Comparison of ENCODE assay signal across 20 cellular contexts in genomic region chr11:95727630-95728029, GRCh38.
DNase-seq lines count a peak whose midpoint lies in the region; TF ChIP-seq lines count a peak whose summit lies in the region.
"Had no signal": no experiment of that assay in that cellular context is flagged by ENCODE, and none has a peak within 500 bp of the region (broad histone marks: within the 10 kb centered on the region; RNA-seq: fewer than 3 reads in every experiment).

No MANE protein-coding gene starts in this region.

- TF ChIP-seq POLR2A in prostate gland (IDR thresholded peaks at IDR 0.05): no peak

- 38% methylated on average over 6 of the region's 6 CpGs for WGBS in prostate gland

- no peaks in the 10 kb centered on the region for H3K79me2 ChIP-seq in neural cell (replicated peaks; ENCODE audit: insufficient read depth, low read length)

- H3K36me3 ChIP-seq in H7 (replicated peaks; ENCODE audit: control insufficient read depth, insufficient read depth, low read length): no peaks in the 10 kb centered on the region
- no peaks in the 10 kb centered on the region for H3K36me3 ChIP-seq in neural cell (ENCODE audit: insufficient read depth, low read length)
- H3K36me3 ChIP-seq in tibial artery: no peaks in the 10 kb centered on the region
- no peaks in the 10 kb centered on the region for H3K36me3 ChIP-seq in prostate gland
- H3K36me3 ChIP-seq: BLaER1, MG63, Peyer's patch had no signal

- no peaks in the 10 kb centered on the region for H3K9me3 ChIP-seq in neural cell (ENCODE audit: low read length)
- H3K9me3 ChIP-seq in tibial artery: no peaks in the 10 kb centered on the region
- H3K9me3 ChIP-seq in prostate gland: no peaks in the 10 kb centered on the region
- H3K9me3 ChIP-seq: BLaER1, MG63, Peyer's patch had no signal

- TF ChIP-seq RAD21 in neural cell (conservative IDR thresholded peaks at IDR 0.05): no peak

- H3K27me3 ChIP-seq in H7 (ENCODE audit: control insufficient read depth, insufficient read depth, low read length) (no peaks in the 10 kb centered on the region), neural cell (ENCODE audit: insufficient read depth, low read depth, low read length) (no peaks in the 10 kb centered on the region), tibial artery (no peaks in the 10 kb centered on the region), prostate gland (replicated peaks; ENCODE audit: insufficient read depth) (no peaks in the 10 kb centered on the region)
- H3K27me3 ChIP-seq: BLaER1, Peyer's patch had no signal

- H3K9me2 ChIP-seq in neural cell (ENCODE audit: insufficient read depth, low read length): no peaks in the 10 kb centered on the region

- no peaks in the 10 kb centered on the region for H3F3A ChIP-seq in neural cell (ENCODE audit: insufficient read depth, low read length, poor library complexity, severe bottlenecking)

- H3K4me3 ChIP-seq in H7 (ENCODE audit: insufficient read depth, low read depth, low read length) (no peak overlapping the region), neural cell (ENCODE audit: low read length) (no peak overlapping the region), tibial artery (peak overlapping the region; percentile 21 to 25), prostate gland (no peak overlapping the region)
- H3K4me3 ChIP-seq: BLaER1, MG63, Peyer's patch had no signal

- DNase-seq in H7 (peak; percentile 4), cerebellum (ENCODE audit: low spot score) (peak; percentile 68), tibial artery (no peak), NCI-H2171 (lab: John Stamatoyannopoulos, UW) (no peak), NCI-H1417 treated with DMSO at 0.1 percent for 48 hours (lab: John Stamatoyannopoulos, UW) (no peak), prostate gland (ENCODE audit: low spot score) (no peak)
- DNase-seq: CD8-positive, alpha-beta T cell; GDM1; HCEC 1CT; Karpas-422; MG63; NCI-H1092; NCI-H146; NCI-H2029 treated with DMSO at 0.1 percent for 48 hours; NCI-H2171 treated with DMSO at 0.1 percent for 48 hours; NCI-H748 treated with DMSO at 0.1 percent for 48 hours; NK-92 treated with Interleukin-12 subunit alpha and Interleukin-12 subunit beta, amount 100 ng/mL, for 24 hours; Peyer's patch had no signal

- H2AFZ ChIP-seq in neural cell (ENCODE audit: low read depth, low read length): no peak overlapping the region

- intact Hi-C loops in tibial artery (cut with DNase I; ENCODE audit: low total_unique reads) (no loop called here), prostate gland (cut with DNase I) (no loop called here)

- H3K4me1 ChIP-seq in tibial artery (peaks cover 0 to 16% (median 6%) of the 10 kb centered on the region in 4 donors), prostate gland (replicated peaks) (no peaks in the 10 kb centered on the region)
- H3K4me1 ChIP-seq: BLaER1, Peyer's patch had no signal

- no peak for TF ChIP-seq CTCF in neural cell (IDR thresholded peaks at IDR 0.05; ENCODE audit: poor library complexity, severe bottlenecking)
- no peak for TF ChIP-seq CTCF in tibial artery (IDR thresholded peaks at IDR 0.05)
- TF ChIP-seq CTCF in prostate gland (IDR thresholded peaks at IDR 0.05): no peak

- H3K27ac ChIP-seq in neural cell (ENCODE audit: low read length) (peak overlapping the region; percentile 18), tibial artery (peak overlapping the region; percentile 46 to 47), prostate gland (no peak overlapping the region)
- H3K27ac ChIP-seq: BLaER1, Peyer's patch had no signal

- H4K20me1 ChIP-seq in neural cell (ENCODE audit: insufficient read depth): no peaks in the 10 kb centered on the region
- H4K20me1 ChIP-seq: BLaER1 had no signal

- H3K4me2 ChIP-seq in neural cell (ENCODE audit: low read length): no peak overlapping the region
- H3K4me2 ChIP-seq: BLaER1 had no signal

- no peak overlapping the region for H3K9ac ChIP-seq in neural cell (ENCODE audit: low read length)
- H3K9ac ChIP-seq: BLaER1 had no signal

- no peak for TF ChIP-seq EP300 in neural cell (conservative IDR thresholded peaks at IDR 0.05; ENCODE audit: poor library complexity, severe bottlenecking)

TF ChIP-seq in neural cell, 6 proteins besides CTCF, POLR2A, EP300 and RAD21:
- TF ChIP-seq POLR2AphosphoS5 (IDR thresholded peaks at IDR 0.05) (no peak), EZH2 (IDR thresholded peaks at IDR 0.05; ENCODE audit: borderline replicate concordance, insufficient read depth, low read length, poor library complexity, severe bottlenecking) (no peak), MXI1 (conservative IDR thresholded peaks at IDR 0.05; ENCODE audit: poor library complexity, severe bottlenecking) (no peak), SMC3 (conservative IDR thresholded peaks at IDR 0.05; ENCODE audit: poor library complexity) (no peak), TAF1 (IDR thresholded peaks at IDR 0.05; ENCODE audit: low read depth) (no peak)
- TF ChIP-seq, protein P1, sequence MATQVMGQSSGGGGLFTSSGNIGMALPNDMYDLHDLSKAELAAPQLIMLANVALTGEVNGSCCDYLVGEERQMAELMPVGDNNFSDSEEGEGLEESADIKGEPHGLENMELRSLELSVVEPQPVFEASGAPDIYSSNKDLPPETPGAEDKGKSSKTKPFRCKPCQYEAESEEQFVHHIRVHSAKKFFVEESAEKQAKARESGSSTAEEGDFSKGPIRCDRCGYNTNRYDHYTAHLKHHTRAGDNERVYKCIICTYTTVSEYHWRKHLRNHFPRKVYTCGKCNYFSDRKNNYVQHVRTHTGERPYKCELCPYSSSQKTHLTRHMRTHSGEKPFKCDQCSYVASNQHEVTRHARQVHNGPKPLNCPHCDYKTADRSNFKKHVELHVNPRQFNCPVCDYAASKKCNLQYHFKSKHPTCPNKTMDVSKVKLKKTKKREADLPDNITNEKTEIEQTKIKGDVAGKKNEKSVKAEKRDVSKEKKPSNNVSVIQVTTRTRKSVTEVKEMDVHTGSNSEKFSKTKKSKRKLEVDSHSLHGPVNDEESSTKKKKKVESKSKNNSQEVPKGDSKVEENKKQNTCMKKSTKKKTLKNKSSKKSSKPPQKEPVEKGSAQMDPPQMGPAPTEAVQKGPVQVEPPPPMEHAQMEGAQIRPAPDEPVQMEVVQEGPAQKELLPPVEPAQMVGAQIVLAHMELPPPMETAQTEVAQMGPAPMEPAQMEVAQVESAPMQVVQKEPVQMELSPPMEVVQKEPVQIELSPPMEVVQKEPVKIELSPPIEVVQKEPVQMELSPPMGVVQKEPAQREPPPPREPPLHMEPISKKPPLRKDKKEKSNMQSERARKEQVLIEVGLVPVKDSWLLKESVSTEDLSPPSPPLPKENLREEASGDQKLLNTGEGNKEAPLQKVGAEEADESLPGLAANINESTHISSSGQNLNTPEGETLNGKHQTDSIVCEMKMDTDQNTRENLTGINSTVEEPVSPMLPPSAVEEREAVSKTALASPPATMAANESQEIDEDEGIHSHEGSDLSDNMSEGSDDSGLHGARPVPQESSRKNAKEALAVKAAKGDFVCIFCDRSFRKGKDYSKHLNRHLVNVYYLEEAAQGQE (IDR thresholded peaks at IDR 0.05; ENCODE audit: borderline replicate concordance): no peak
TF ChIP-seq in neural cell: peak in this region for 0.

Comparison
In these comparisons a context has a peak if more than half of its experiments do, and no peak if none do; other contexts are left out.
1. DNase-seq: peak in H7 (single experiment) and cerebellum (single experiment); none in tibial artery (0 of 2), NCI-H2171 (single experiment), NCI-H1417 treated with DMSO at 0.1 percent for 48 hours (single experiment) and prostate gland (single experiment).
2. H3K4me3 ChIP-seq: peak in tibial artery (2 of 2); none in H7 (single experiment), neural cell (single experiment) and prostate gland (0 of 2).
3. H3K27ac ChIP-seq: peak in neural cell (single experiment) and tibial artery (2 of 2); none in prostate gland (0 of 2).